Comparison of ENCODE assay signal across 8 cellular contexts in genomic region chr12:6534914-6535696, GRCh38. TPM values are rescaled to one million over a fixed set of nuclear protein-coding genes. Genes with fewer than 3 reads are reported as not detected.
DNase-seq lines count a peak whose midpoint lies in the region; ATAC-seq lines count a peak whose summit lies in the region.

No MANE protein-coding gene starts in this region.

- no peaks in the 10 kb centered on the region for H3K9me3 Mint-ChIP-seq in activated CD4-positive, alpha-beta memory T cell treated with anti-CD3 and anti-CD28 coated beads, Interleukin-2, amount 10 ng/mL, durations not matched to agents 7 days and 5 days

- H3K36me3 ChIP-seq in ectodermal cell (ENCODE audit: control insufficient read depth, insufficient read depth, low read length) = peaks cover 47% of the 10 kb centered on the region

- H3K27ac ChIP-seq in ectodermal cell (ENCODE audit: insufficient read depth, low read depth, low read length, poor library complexity, severe bottlenecking) = peak overlapping the region; percentile 98

- H3K36me3 Mint-ChIP-seq in activated CD4-positive, alpha-beta memory T cell treated with anti-CD3 and anti-CD28 coated beads, Interleukin-2, amount 10 ng/mL, durations not matched to agents 7 days and 5 days (ENCODE audit: low read depth) = peaks cover 90% of the 10 kb centered on the region

- peak overlapping the region; percentile 99 for H3K4me3 ChIP-seq in ectodermal cell (ENCODE audit: insufficient read depth, low read depth, low read length)

- H3K4me1 Mint-ChIP-seq in activated CD4-positive, alpha-beta memory T cell treated with anti-CD3 and anti-CD28 coated beads, Interleukin-2, amount 10 ng/mL, durations not matched to agents 7 days and 5 days = peaks cover 63% of the 10 kb centered on the region

- CTCF ChIA-PET in activated CD4-positive, alpha-beta memory T cell treated with anti-CD3 and anti-CD28 coated beads, Interleukin-2, amount 10 ng/mL, durations not matched to agents 7 days and 5 days (lab: Charles Lee) = interaction anchor here (0.7 to 3.3 kb wide), 13 partner anchors 16 to 338 kb away, joined by 3 to 13 read pairs (median 4); partner anchors contain the start of genes MRPL51, SPSB2 and VAMP1

- peak; percentile 7 for ATAC-seq in HG02840 (IDR thresholded peaks at IDR 0.05; ENCODE audit: low FRiP score, unreplicated experiment)
- ATAC-seq in HG02973 (IDR thresholded peaks at IDR 0.05; ENCODE audit: unreplicated experiment) = no peak

- H3K27ac Mint-ChIP-seq in activated CD4-positive, alpha-beta memory T cell treated with anti-CD3 and anti-CD28 coated beads, Interleukin-2, amount 10 ng/mL, durations not matched to agents 7 days and 5 days = peak overlapping the region; percentile 97

- no peaks in the 10 kb centered on the region for H3K27me3 ChIP-seq in ectodermal cell (ENCODE audit: control insufficient read depth, insufficient read depth, low read length, poor library complexity, severe bottlenecking)

- peak overlapping the region; percentile 96 for H3K4me3 Mint-ChIP-seq in activated CD4-positive, alpha-beta memory T cell treated with anti-CD3 and anti-CD28 coated beads, Interleukin-2, amount 10 ng/mL, durations not matched to agents 7 days and 5 days

- no peaks in the 10 kb centered on the region for H3K27me3 Mint-ChIP-seq in activated CD4-positive, alpha-beta memory T cell treated with anti-CD3 and anti-CD28 coated beads, Interleukin-2, amount 10 ng/mL, durations not matched to agents 7 days and 5 days

- peaks cover 26% of the 10 kb centered on the region for H3K4me1 ChIP-seq in ectodermal cell (ENCODE audit: control insufficient read depth, insufficient read depth, low read length)

- POLR2A ChIA-PET in activated CD4-positive, alpha-beta memory T cell treated with anti-CD3 and anti-CD28 coated beads, Interleukin-2, amount 10 ng/mL, durations not matched to agents 7 days and 5 days (lab: Charles Lee) = interaction anchor here (0.7 to 7.9 kb wide), 39 partner anchors 9 to 573 kb away, joined by 3 to 201 read pairs (median 7); partner anchors contain the start of genes C12orf57, CD27, CD4 and CDCA3

- 0% methylated on average over 55 of the region's 55 CpGs for WGBS in ectodermal cell, 2 experiments

- DNase-seq in G401 (ENCODE audit: low spot score) (peak; percentile 64), NCI-H526 (lab: John Stamatoyannopoulos, UW) (peak; percentile 23 to 80), lung microvascular endothelial cell (ENCODE audit: low read depth in 2 of 2) (peak; percentile 92 to 95)
- DNase-seq in activated CD4-positive, alpha-beta memory T cell treated with anti-CD3 and anti-CD28 coated beads, Interleukin-2, amount 10 ng/mL, durations not matched to agents 7 days and 5 days = peak; percentile 88
- peak; percentile 55 to 63 (median 57) for DNase-seq in stimulated activated CD4-positive, alpha-beta T cell treated with anti-CD3 and anti-CD28 coated beads, TNF-alpha, amount 100 ng/mL, for 4 hours (ENCODE audit: low read depth in 3 of 3)

- H3K9me3 ChIP-seq in ectodermal cell (ENCODE audit: control insufficient read depth, low read length) = no peaks in the 10 kb centered on the region

- in situ Hi-C loops in G401 (cut with HindIII; ENCODE audit: low sequenced_read_pairs) = no loop called here

RNA-seq across cellular contexts. Expression of gene GAPDH, which starts 0.8 kb away (rescaled TPM):
- 3,766 and 4,312 TPM in 2 replicates for total RNA-seq in G401 (2014; rRNA removed; shearing (Covaris generic))
- 1,000 to 10,000 TPM; 5,691 to 5,753 TPM for total RNA-seq in activated CD4-positive, alpha-beta memory T cell treated with anti-CD3 and anti-CD28 coated beads, Interleukin-2, amount 10 ng/mL, durations not matched to agents 7 days and 5 days
- 5,249 TPM for polyA plus RNA-seq in ectodermal cell (2013, experiment 1 of 4)
- 4,581 TPM for polyA plus RNA-seq in ectodermal cell (2013, experiment 2 of 4)
- polyA plus RNA-seq in ectodermal cell (2013, experiment 3 of 4) = 4,175 TPM
- 4,249 TPM for polyA plus RNA-seq in ectodermal cell (2013, experiment 4 of 4)
- total RNA-seq in lung microvascular endothelial cell = 3,072 and 3,739 TPM in 2 replicates

RNA-seq across cellular contexts. Expression of gene IFFO1, which starts 20.7 kb away (rescaled TPM):
- total RNA-seq in G401 (2014; rRNA removed; shearing (Covaris generic)) = 11.7 and 13.2 TPM in 2 replicates
- 10 to 100 TPM; 23.1 to 23.6 TPM for total RNA-seq in activated CD4-positive, alpha-beta memory T cell treated with anti-CD3 and anti-CD28 coated beads, Interleukin-2, amount 10 ng/mL, durations not matched to agents 7 days and 5 days
- polyA plus RNA-seq in ectodermal cell (2013, experiment 1 of 4) = 16.3 TPM
- polyA plus RNA-seq in ectodermal cell (2013, experiment 2 of 4) = 18.3 TPM
- 17.2 TPM for polyA plus RNA-seq in ectodermal cell (2013, experiment 3 of 4)
- polyA plus RNA-seq in ectodermal cell (2013, experiment 4 of 4) = 19.8 TPM
- total RNA-seq in lung microvascular endothelial cell = 6.3 and 8.5 TPM in 2 replicates

RNA-seq across cellular contexts. Expression of gene NOP2, which starts 33.0 kb away (rescaled TPM):
- total RNA-seq in G401 (2014; rRNA removed; shearing (Covaris generic)) = 45.5 and 70.7 TPM in 2 replicates
- total RNA-seq in activated CD4-positive, alpha-beta memory T cell treated with anti-CD3 and anti-CD28 coated beads, Interleukin-2, amount 10 ng/mL, durations not matched to agents 7 days and 5 days = 10 to 100 TPM; 46.5 to 50.9 TPM
- polyA plus RNA-seq in ectodermal cell (2013, experiment 1 of 4) = 69.2 TPM
- polyA plus RNA-seq in ectodermal cell (2013, experiment 2 of 4) = 65.2 TPM
- 46.9 TPM for polyA plus RNA-seq in ectodermal cell (2013, experiment 3 of 4)
- 57.9 TPM for polyA plus RNA-seq in ectodermal cell (2013, experiment 4 of 4)
- 7.4 and 11.7 TPM in 2 replicates for total RNA-seq in lung microvascular endothelial cell

RNA-seq across cellular contexts. Expression of gene NCAPD2, which starts 41.2 kb away (rescaled TPM):
- total RNA-seq in G401 (2014; rRNA removed; shearing (Covaris generic)) = 86.1 and 102 TPM in 2 replicates
- total RNA-seq in activated CD4-positive, alpha-beta memory T cell treated with anti-CD3 and anti-CD28 coated beads, Interleukin-2, amount 10 ng/mL, durations not matched to agents 7 days and 5 days = 100 to 1,000 TPM; 153 to 156 TPM
- 127 TPM for polyA plus RNA-seq in ectodermal cell (2013, experiment 1 of 4)
- polyA plus RNA-seq in ectodermal cell (2013, experiment 2 of 4) = 115 TPM
- polyA plus RNA-seq in ectodermal cell (2013, experiment 3 of 4) = 112 TPM
- 112 TPM for polyA plus RNA-seq in ectodermal cell (2013, experiment 4 of 4)
- 15.3 and 32.9 TPM in 2 replicates for total RNA-seq in lung microvascular endothelial cell

RNA-seq across cellular contexts. Expression of gene MRPL51, which starts 42.0 kb away (rescaled TPM):
- 363 and 396 TPM in 2 replicates for total RNA-seq in G401 (2014; rRNA removed; shearing (Covaris generic))
- total RNA-seq in activated CD4-positive, alpha-beta memory T cell treated with anti-CD3 and anti-CD28 coated beads, Interleukin-2, amount 10 ng/mL, durations not matched to agents 7 days and 5 days = 100 to 1,000 TPM; 204 to 208 TPM
- 188 TPM for polyA plus RNA-seq in ectodermal cell (2013, experiment 1 of 4)
- 181 TPM for polyA plus RNA-seq in ectodermal cell (2013, experiment 2 of 4)
- 217 TPM for polyA plus RNA-seq in ectodermal cell (2013, experiment 3 of 4)
- polyA plus RNA-seq in ectodermal cell (2013, experiment 4 of 4) = 237 TPM
- 121 and 130 TPM in 2 replicates for total RNA-seq in lung microvascular endothelial cell
